In the genomic region with DNA sequence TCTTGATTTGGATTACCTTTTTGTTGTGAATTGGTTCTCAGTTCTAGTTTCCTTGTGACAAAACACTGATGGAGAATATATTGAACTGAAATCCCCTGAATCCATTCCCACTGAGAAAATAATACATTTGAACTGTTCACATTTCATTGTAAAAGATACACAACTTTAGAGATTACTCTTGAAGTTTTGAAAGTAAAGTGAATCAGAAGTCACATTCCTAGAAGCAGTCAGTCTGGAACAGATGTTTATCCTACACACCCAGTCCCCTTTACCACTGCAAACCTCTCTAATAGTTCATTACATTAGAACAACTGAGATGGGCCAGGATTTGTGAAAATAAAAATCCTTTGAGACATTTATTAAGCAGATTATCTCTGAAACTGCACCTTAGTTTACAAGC, we compare ENCODE assay signal across 1 cellular context.
TF ChIP-seq lines count a peak whose summit lies in the region.

No MANE protein-coding gene starts in this region.

TF ChIP-seq in GM12878, 131 proteins besides CTCF, POLR2A, EP300 and RAD21:
- TF ChIP-seq HDAC6 (IDR thresholded peaks at IDR 0.05; ENCODE audit: unreplicated experiment) (no peak), STAT1 (conservative IDR thresholded peaks at IDR 0.05) (no peak), RCOR1 (conservative IDR thresholded peaks at IDR 0.05; ENCODE audit: low read depth, low read length) (no peak), IKZF2 (IDR thresholded peaks at IDR 0.05) (no peak), NFIC (IDR thresholded peaks at IDR 0.05; ENCODE audit: low read depth, low read length) (no peak)
